In genomic region chr12:120642086-120642485, GRCh38 we compare ENCODE assay signal across 18 cellular contexts. TPM values are rescaled to one million over a fixed set of nuclear protein-coding genes. Genes with fewer than 3 reads are reported as not detected.
A peak's percentile ranks its signal among the peaks of the same experiment; 100 is the strongest.
DNase-seq lines count a peak whose midpoint lies in the region; ATAC-seq and TF ChIP-seq lines count a peak whose summit lies in the region.
"Had no signal": no experiment of that assay in that cellular context is flagged by ENCODE, and none has a peak within 500 bp of the region (broad histone marks: within the 10 kb centered on the region; RNA-seq: fewer than 3 reads in every experiment).

No MANE protein-coding gene starts in this region.

- H3K27ac ChIP-seq in CD4-positive, alpha-beta memory T cell (ENCODE audit: low read depth, low read length), result no peak overlapping the region
- H3K27ac ChIP-seq in GM23338 (ENCODE audit: low read depth) (no peak overlapping the region), RWPE1 (no peak overlapping the region)
- H3K27ac ChIP-seq: GM23248, heart left ventricle, PC-9, testis had no signal

- H3K27me3 ChIP-seq in CD4-positive, alpha-beta memory T cell (ENCODE audit: insufficient read depth, low read length), result peaks cover 33% of the 10 kb centered on the region
- peaks cover 22% of the 10 kb centered on the region for H3K27me3 ChIP-seq in GM23338 (ENCODE audit: insufficient read depth)
- H3K27me3 ChIP-seq: testis had no signal

- CTCF ChIA-PET in CD4-positive, alpha-beta memory T cell (lab: Charles Lee; ENCODE audit: partially characterized antibody), result no interaction called here
- CTCF ChIA-PET in RWPE1 (lab: Yijun Ruan, JAX), result no interaction called here

- peaks cover 0 to 1% (median 0%) of the 10 kb centered on the region in 8 donors for H3K9me3 Mint-ChIP-seq in CD4-positive, alpha-beta memory T cell
- no peaks in the 10 kb centered on the region for H3K9me3 Mint-ChIP-seq in GM23338
- peaks cover 0 to 16% (median 0%) of the 10 kb centered on the region in 5 experiments for H3K9me3 Mint-ChIP-seq in brain
- H3K9me3 Mint-ChIP-seq in nephron, result no peaks in the 10 kb centered on the region

- H3K4me1 ChIP-seq in CD4-positive, alpha-beta memory T cell (ENCODE audit: insufficient read depth, low read length), result peaks cover 8% of the 10 kb centered on the region
- peaks cover 6% of the 10 kb centered on the region for H3K4me1 ChIP-seq in GM23338 (ENCODE audit: insufficient read depth)

- peak overlapping the region in 2 of 7 donors; percentile 7 to 37 for H3K27ac Mint-ChIP-seq in CD4-positive, alpha-beta memory T cell
- H3K27ac Mint-ChIP-seq in GM23338 (no peak overlapping the region), brain (peak overlapping the region in 1 of 5 experiments; percentile 75), nephron (no peak overlapping the region)

- H2AFZ ChIP-seq in GM23338, result no peak overlapping the region
- H2AFZ ChIP-seq: GM23248, PC-9 had no signal

- no peak for ATAC-seq in GM23338
- ATAC-seq in GM21529 (IDR thresholded peaks at IDR 0.05; ENCODE audit: unreplicated experiment), result no peak

- H3K36me3 ChIP-seq in CD4-positive, alpha-beta memory T cell (ENCODE audit: insufficient read depth, low read length), result no peaks in the 10 kb centered on the region
- H3K36me3 ChIP-seq in GM23338 (ENCODE audit: insufficient read depth), result no peaks in the 10 kb centered on the region
- H3K36me3 ChIP-seq: heart left ventricle had no signal

- peaks cover 39 to 47% of the 10 kb centered on the region in 2 donors for H3K27me3 Mint-ChIP-seq in CD4-positive, alpha-beta memory T cell
- H3K27me3 Mint-ChIP-seq in GM23338 (ENCODE audit: insufficient read depth, low read depth, poor library complexity) (peaks cover 27% of the 10 kb centered on the region), brain (peaks cover 72% of the 10 kb centered on the region), nephron (ENCODE audit: low read depth) (peaks cover 88% of the 10 kb centered on the region)

- TF ChIP-seq CTCF in GM23338 (conservative IDR thresholded peaks at IDR 0.05; ENCODE audit: low read depth in 2 of 2) (no peak), brain (conservative IDR thresholded peaks at IDR 0.05) (no peak), nephron (IDR thresholded peaks at IDR 0.05; ENCODE audit: unreplicated experiment in 3 of 3) (no peak), RWPE1 (conservative IDR thresholded peaks at IDR 0.05; ENCODE audit: low read depth) (no peak)

- no peaks in the 10 kb centered on the region for H3K9me2 ChIP-seq in GM23338 (ENCODE audit: insufficient read depth)

- no peak overlapping the region for H3K4me3 ChIP-seq in CD4-positive, alpha-beta memory T cell (ENCODE audit: low read length in 2 of 2)
- H3K4me3 ChIP-seq in GM23338, result peak overlapping the region; percentile 83; the same call in 1 of the 2 replicates

- intact Hi-C loops in CD4-positive, alpha-beta memory T cell (cut with micrococcal nuclease), result no loop called here

- POLR2A ChIA-PET in CD4-positive, alpha-beta memory T cell (lab: Charles Lee; ENCODE audit: partially characterized antibody), result interaction anchor here (1.4 kb wide), 1 partner anchor 45 kb away, joined by 4 read pairs; the partner anchor contains the start of gene MLEC
- POLR2A ChIA-PET in RWPE1 (lab: Yijun Ruan, JAX; ENCODE audit: low non-redundant PET), result no interaction called here

- peak overlapping the region; percentile 90 for H3K4me2 ChIP-seq in GM23338

- no peak for DNase-seq in CD4-positive, alpha-beta memory T cell
- DNase-seq in GM23338 (ENCODE audit: low spot score) (no peak), RWPE1 (ENCODE audit: low spot score) (no peak), epidermal melanocyte (ENCODE audit: insufficient read length, low spot score) (no peak)
- DNase-seq in stimulated activated CD4-positive, alpha-beta T cell treated with anti-CD3 and anti-CD28 coated beads, Interleukin-4, amount 100 ng/mL, for 24 hours, result no peak
- DNase-seq: central memory CD4-positive, alpha-beta T cell; NCI-H1436; NCI-H2171 had no signal

- H3K4me1 Mint-ChIP-seq in CD4-positive, alpha-beta memory T cell, result peaks cover 2 to 17% (median 9%) of the 10 kb centered on the region in 4 donors
- H3K4me1 Mint-ChIP-seq in GM23338 (peaks cover 21% of the 10 kb centered on the region), brain (peaks cover 29% of the 10 kb centered on the region), nephron (peaks cover 8% of the 10 kb centered on the region)

- H3K79me2 ChIP-seq in GM23338 (replicated peaks; ENCODE audit: insufficient read depth), result no peaks in the 10 kb centered on the region

- peaks cover 15% of the 10 kb centered on the region for H3F3A ChIP-seq in GM23338 (replicated peaks; ENCODE audit: low read depth)

- H3K9me3 ChIP-seq in CD4-positive, alpha-beta memory T cell (ENCODE audit: control insufficient read depth in 1 of 2, low read length in 2 of 2), result no peaks in the 10 kb centered on the region
- H3K9me3 ChIP-seq: heart left ventricle, testis had no signal

- H3K36me3 Mint-ChIP-seq in CD4-positive, alpha-beta memory T cell, result no peaks in the 10 kb centered on the region
- H3K36me3 Mint-ChIP-seq in GM23338 (ENCODE audit: low read depth) (peaks cover 3% of the 10 kb centered on the region; the same call in 1 of the 3 replicates), brain (no peaks in the 10 kb centered on the region), nephron (ENCODE audit: low read depth) (no peaks in the 10 kb centered on the region)

- H3K4me3 Mint-ChIP-seq in CD4-positive, alpha-beta memory T cell, result peak overlapping the region; percentile 28 to 89 (median 62)
- H3K4me3 Mint-ChIP-seq in GM23338 (peak overlapping the region; percentile 72), brain (peak overlapping the region; percentile 75 to 85 (median 82)), nephron (peak overlapping the region; percentile 12 to 81 (median 57))

- peaks cover 8% of the 10 kb centered on the region; the same call in 1 of the 2 replicates for H4K20me1 ChIP-seq in GM23338 (replicated peaks; ENCODE audit: insufficient read depth)

TF ChIP-seq in GM23338, 12 proteins besides CTCF, POLR2A, EP300 and RAD21 (continues in another document):
- no peak for TF ChIP-seq CREB1 (CRISPR knock-in tag; IDR thresholded peaks at IDR 0.05; ENCODE audit: low read depth)
- no peak for TF ChIP-seq EZH2phosphoT487 (IDR thresholded peaks at IDR 0.05; ENCODE audit: unreplicated experiment)
- TF ChIP-seq EZH2 (IDR thresholded peaks at IDR 0.05; ENCODE audit: low read depth, unreplicated experiment), result no peak
- TF ChIP-seq ZNF331 (CRISPR knock-in tag; IDR thresholded peaks at IDR 0.05; ENCODE audit: low read depth), result no peak
- TF ChIP-seq ZNF114 (CRISPR knock-in tag; IDR thresholded peaks at IDR 0.05), result no peak
- TF ChIP-seq, protein P1, sequence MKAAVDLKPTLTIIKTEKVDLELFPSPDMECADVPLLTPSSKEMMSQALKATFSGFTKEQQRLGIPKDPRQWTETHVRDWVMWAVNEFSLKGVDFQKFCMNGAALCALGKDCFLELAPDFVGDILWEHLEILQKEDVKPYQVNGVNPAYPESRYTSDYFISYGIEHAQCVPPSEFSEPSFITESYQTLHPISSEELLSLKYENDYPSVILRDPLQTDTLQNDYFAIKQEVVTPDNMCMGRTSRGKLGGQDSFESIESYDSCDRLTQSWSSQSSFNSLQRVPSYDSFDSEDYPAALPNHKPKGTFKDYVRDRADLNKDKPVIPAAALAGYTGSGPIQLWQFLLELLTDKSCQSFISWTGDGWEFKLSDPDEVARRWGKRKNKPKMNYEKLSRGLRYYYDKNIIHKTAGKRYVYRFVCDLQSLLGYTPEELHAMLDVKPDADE (IDR thresholded peaks at IDR 0.05), result no peak

RNA-seq across cellular contexts. Expression of gene CABP1, which starts 1.7 kb away (rescaled TPM):
- not detected for total RNA-seq in CD4-positive, alpha-beta memory T cell
- polyA plus RNA-seq in CD4-positive, alpha-beta memory T cell, result not detected
- 5.2 and 7.0 TPM in 2 replicates for total RNA-seq in GM23338 (2014; rRNA removed; shearing (Covaris generic))
- polyA plus RNA-seq in GM23338 (2016; fragmentation: Nextera tagmentation; extraction: Ambion mirVana) (4.7 and 5.1 TPM in 2 replicates), brain (ENCODE audit: insufficient read depth, low read depth, low replicate concordance) (103 TPM)
- total RNA-seq: GM23248, myocyte, PC-9, pulmonary artery endothelial cell had no signal
- polyA plus RNA-seq: BJ, GM23248 had no signal

RNA-seq across cellular contexts. Expression of gene MLEC, which starts 44.9 kb away (rescaled TPM):
- total RNA-seq in CD4-positive, alpha-beta memory T cell, result 10 to 100 TPM; 75.1 to 88.9 TPM
- polyA plus RNA-seq in CD4-positive, alpha-beta memory T cell, result 10 to 100 TPM; 38.9 to 61.4 TPM
- total RNA-seq in GM23338 (2014; rRNA removed; shearing (Covaris generic)), result 217 and 225 TPM in 2 replicates
- polyA plus RNA-seq in GM23338 (2016; fragmentation: Nextera tagmentation; extraction: Ambion mirVana), result 257 and 264 TPM in 2 replicates
- 56.5 TPM for polyA plus RNA-seq in brain (ENCODE audit: insufficient read depth, low read depth, low replicate concordance)

Comparison
In these comparisons a context has a peak if more than half of its experiments do, and no peak if none do; other contexts are left out.
1. RNA of gene CABP1, which starts 1.7 kb away (polyA plus RNA-seq): 103 TPM in brain (single experiment); 4.7 to 5.1 TPM in GM23338 and not detected in CD4-positive, alpha-beta memory T cell; every median in the first group is over 10 times any median in the second.
2. Peak in every context shown above with its lines, with median percentiles within 50 percentile points of each other: H3K4me3 Mint-ChIP-seq.